ENCODE assay signal across 24 cellular contexts in the genomic region with DNA sequence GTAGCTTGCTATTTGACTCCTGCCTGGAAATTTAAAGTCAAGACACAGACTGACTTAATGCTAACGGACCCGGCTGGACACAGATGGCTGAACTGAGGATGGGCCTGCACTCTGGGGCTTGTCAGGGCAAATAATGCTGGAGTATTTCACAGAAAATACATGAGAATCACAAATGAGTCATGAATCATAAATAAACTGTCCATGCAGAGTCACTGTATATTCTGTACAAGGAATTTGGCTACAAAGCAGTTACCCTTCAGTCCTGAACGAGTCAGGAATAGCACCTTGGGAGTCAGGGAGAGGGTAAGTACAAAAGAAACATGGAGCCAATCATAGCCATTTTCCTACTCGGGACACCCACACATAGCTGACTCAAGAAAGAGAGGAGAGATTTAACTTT.
"Had no signal": no experiment of that assay in that cellular context is flagged by ENCODE, and none has a peak within 500 bp of the region (broad histone marks: within the 10 kb centered on the region; RNA-seq: fewer than 3 reads in every experiment).

No MANE protein-coding gene starts in this region.

- H3K4me1 Mint-ChIP-seq: activated CD4-positive, alpha-beta T cell treated with anti-CD3 and anti-CD28 coated beads, Interleukin-2, amount 10 ng/mL, durations not matched to agents 24 days and 14 days; activated CD8-positive, alpha-beta memory T cell treated with anti-CD3 and anti-CD28 coated beads, Interleukin-2, amount 10 ng/mL, durations not matched to agents 7 days and 5 days had no signal

- H3K4me3 ChIP-seq: breast epithelium, gastrocnemius medialis, left ventricle myocardium inferior, upper lobe of right lung had no signal

- H3K9me3 ChIP-seq: breast epithelium, gastrocnemius medialis, left ventricle myocardium inferior, upper lobe of right lung had no signal

- H2AFZ ChIP-seq: parathyroid adenoma had no signal

- H3K27me3 Mint-ChIP-seq: activated CD4-positive, alpha-beta T cell treated with anti-CD3 and anti-CD28 coated beads, Interleukin-2, amount 10 ng/mL, durations not matched to agents 24 days and 14 days; activated CD8-positive, alpha-beta memory T cell treated with anti-CD3 and anti-CD28 coated beads, Interleukin-2, amount 10 ng/mL, durations not matched to agents 7 days and 5 days; activated CD8-positive, alpha-beta T cell treated with anti-CD3 and anti-CD28 coated beads for 36 hours; natural killer cell treated with Interleukin-12 subunit alpha and Interleukin-12 subunit beta and Interleukin-15 and Interleukin-18, amount 100 ng/mL, for 72 hours had no signal

- H3K27ac Mint-ChIP-seq: activated CD4-positive, alpha-beta T cell treated with anti-CD3 and anti-CD28 coated beads, Interleukin-2, amount 10 ng/mL, durations not matched to agents 24 days and 14 days; activated CD8-positive, alpha-beta memory T cell treated with anti-CD3 and anti-CD28 coated beads, Interleukin-2, amount 10 ng/mL, durations not matched to agents 7 days and 5 days; activated CD8-positive, alpha-beta T cell treated with anti-CD3 and anti-CD28 coated beads for 36 hours; activated naive CD4-positive, alpha-beta T cell treated with anti-CD3 and anti-CD28 coated beads, Interleukin-2, amount 50 U/mL, for 72 hours; activated T-helper 1 cell treated with anti-CD3 and anti-CD28 coated beads, Interleukin-12 subunit alpha, Interleukin-12 subunit beta, Interleukin-2, Interleukin-4 antibody, amounts not matched to agents 30 ng/mL and 10 ng/mL and 1 ng/mL, durations not matched to agents 14 hours and 24 hours and 36 hours; endodermal cell; natural killer cell treated with Interleukin-12 subunit alpha and Interleukin-12 subunit beta and Interleukin-15 and Interleukin-18, amount 100 ng/mL, for 72 hours; T-helper 1 cell treated with Interleukin-12 subunit alpha and Interleukin-12 subunit beta and Interleukin-4 antibody, amounts not matched to agents 30 μg/mL and 1 μg/mL, for 36 hours had no signal

- H3K9ac ChIP-seq: parathyroid adenoma had no signal

- H3K4me3 Mint-ChIP-seq: activated CD4-positive, alpha-beta T cell treated with anti-CD3 and anti-CD28 coated beads, Interleukin-2, amount 10 ng/mL, durations not matched to agents 24 days and 14 days; activated CD8-positive, alpha-beta memory T cell treated with anti-CD3 and anti-CD28 coated beads, Interleukin-2, amount 10 ng/mL, durations not matched to agents 7 days and 5 days; activated CD8-positive, alpha-beta T cell treated with anti-CD3 and anti-CD28 coated beads for 36 hours; activated T-helper 1 cell treated with anti-CD3 and anti-CD28 coated beads, Interleukin-12 subunit alpha, Interleukin-12 subunit beta, Interleukin-2, Interleukin-4 antibody, amounts not matched to agents 30 ng/mL and 10 ng/mL and 1 ng/mL, durations not matched to agents 14 hours and 24 hours and 36 hours; endodermal cell; natural killer cell treated with Interleukin-12 subunit alpha and Interleukin-12 subunit beta and Interleukin-15 and Interleukin-18, amount 100 ng/mL, for 72 hours; T-helper 1 cell treated with Interleukin-12 subunit alpha and Interleukin-12 subunit beta and Interleukin-4 antibody, amounts not matched to agents 30 μg/mL and 1 μg/mL, for 36 hours had no signal

- H3K36me3 ChIP-seq: breast epithelium, gastrocnemius medialis, left ventricle myocardium inferior, upper lobe of right lung had no signal

- H3K36me3 Mint-ChIP-seq: activated CD8-positive, alpha-beta memory T cell treated with anti-CD3 and anti-CD28 coated beads, Interleukin-2, amount 10 ng/mL, durations not matched to agents 7 days and 5 days; activated naive CD4-positive, alpha-beta T cell treated with anti-CD3 and anti-CD28 coated beads, Interleukin-2, amount 50 U/mL, for 72 hours; natural killer cell treated with Interleukin-12 subunit alpha and Interleukin-12 subunit beta and Interleukin-15 and Interleukin-18, amount 100 ng/mL, for 72 hours had no signal

- ATAC-seq: activated CD4-positive, CD25-positive, alpha-beta regulatory T cell treated with anti-CD3 and anti-CD28 coated beads, Interleukin-2, amount 50 U/mL, for 24 hours; activated CD8-positive, alpha-beta memory T cell treated with anti-CD3 and anti-CD28 coated beads, Interleukin-2, amount 10 ng/mL, durations not matched to agents 7 days and 5 days; activated CD8-positive, alpha-beta T cell treated with anti-CD3 and anti-CD28 coated beads for 36 hours; activated naive CD4-positive, alpha-beta T cell treated with anti-CD3 and anti-CD28 coated beads, Interleukin-2, amount 50 U/mL, for 72 hours; gastrocnemius medialis; natural killer cell treated with Interleukin-12 subunit alpha and Interleukin-12 subunit beta and Interleukin-15 and Interleukin-18, amount 100 ng/mL, for 72 hours; right cardiac atrium; stimulated activated naive CD8-positive, alpha-beta T cell treated with anti-CD3 and anti-CD28 coated beads, Interleukin-15, Interleukin-2, amounts not matched to agents 100 U/mL and 50 U/mL, for 24 hours; upper lobe of right lung had no signal

- DNase-seq: activated CD4-positive, alpha-beta T cell treated with anti-CD3 and anti-CD28 coated beads, Interleukin-2, amount 10 ng/mL, durations not matched to agents 24 days and 14 days; activated CD8-positive, alpha-beta memory T cell treated with anti-CD3 and anti-CD28 coated beads, Interleukin-2, amount 10 ng/mL, durations not matched to agents 7 days and 5 days; activated CD8-positive, alpha-beta T cell treated with anti-CD3 and anti-CD28 coated beads for 36 hours; activated gamma-delta T cell; aorta; cortex of kidney; endodermal cell; gastrocnemius medialis; hippocampal formation; left ventricle myocardium inferior; midbrain; nucleus accumbens; right cardiac atrium; stimulated activated CD4-positive, alpha-beta T cell treated with anti-CD3 and anti-CD28 coated beads, Interleukin-12 subunit alpha, Interleukin-12 subunit beta, amount 100 ng/mL, for 4 hours; stimulated activated CD4-positive, alpha-beta T cell treated with anti-CD3 and anti-CD28 coated beads, Interleukin-4, amount 100 ng/mL, for 4 hours; stimulated activated naive CD8-positive, alpha-beta T cell treated with anti-CD3 and anti-CD28 coated beads, Interleukin-15, Interleukin-2, amounts not matched to agents 100 U/mL and 50 U/mL, for 24 hours; upper lobe of right lung had no signal

- H3K27me3 ChIP-seq: breast epithelium, gastrocnemius medialis, upper lobe of right lung had no signal

- H3K9me3 Mint-ChIP-seq: endodermal cell had no signal

- H3K27ac ChIP-seq: breast epithelium, gastrocnemius medialis, left ventricle myocardium inferior, parathyroid adenoma, upper lobe of right lung had no signal

- H3K4me1 ChIP-seq: breast epithelium, gastrocnemius medialis, left ventricle myocardium inferior, parathyroid adenoma, upper lobe of right lung had no signal
